Comparison of ENCODE assay signal across 1 cellular context in the genomic region with DNA sequence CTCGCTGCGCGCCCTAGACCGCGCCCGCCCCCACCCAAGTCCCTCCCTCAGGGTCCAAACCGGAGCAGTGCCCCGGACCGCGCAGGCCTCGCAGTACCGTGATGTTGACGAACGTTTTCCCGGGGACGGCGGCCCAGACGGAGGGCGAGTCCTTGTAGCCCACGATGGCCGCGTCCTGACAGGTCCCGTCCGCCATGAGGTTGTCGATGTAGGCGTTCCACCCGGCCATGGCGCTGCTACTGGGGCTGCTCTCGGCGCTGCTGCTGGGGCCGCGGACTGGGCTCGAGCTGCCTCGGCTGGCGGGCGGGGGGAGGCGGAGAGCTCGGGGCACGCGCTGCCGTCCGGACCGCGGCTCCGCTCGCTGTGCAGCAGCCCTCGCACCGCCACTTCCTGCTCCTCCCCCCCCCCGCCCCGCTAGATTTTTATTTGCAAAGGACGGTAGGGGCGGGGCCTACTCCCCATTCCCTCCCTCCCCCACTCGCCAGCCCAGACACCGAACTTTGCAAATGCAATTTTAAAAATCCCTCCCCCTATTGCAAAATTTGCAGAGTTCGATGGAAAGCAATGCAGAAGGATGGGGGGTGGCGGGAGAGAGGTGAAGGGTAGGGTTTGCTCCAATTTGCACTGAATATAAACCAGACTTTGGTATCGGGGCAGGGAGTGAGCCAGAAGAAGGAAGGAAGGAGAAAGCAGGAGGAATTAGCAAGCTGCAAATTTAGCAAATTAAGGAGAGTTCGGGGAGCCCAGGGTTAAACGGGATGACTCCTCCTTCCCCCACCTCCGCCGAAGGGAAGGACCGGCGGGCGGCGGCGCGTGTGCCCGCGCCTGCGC.
TF ChIP-seq lines count a peak whose summit lies in the region.

A gene (minus strand): TSS at position 365 of the 831 bp plus-strand sequence. CDS start 136 bp downstream, at position 229.

TF ChIP-seq in K562, 482 proteins besides CTCF, POLR2A, EP300 and RAD21 (continued from another document and continues in another):
- TF ChIP-seq, protein P1, sequence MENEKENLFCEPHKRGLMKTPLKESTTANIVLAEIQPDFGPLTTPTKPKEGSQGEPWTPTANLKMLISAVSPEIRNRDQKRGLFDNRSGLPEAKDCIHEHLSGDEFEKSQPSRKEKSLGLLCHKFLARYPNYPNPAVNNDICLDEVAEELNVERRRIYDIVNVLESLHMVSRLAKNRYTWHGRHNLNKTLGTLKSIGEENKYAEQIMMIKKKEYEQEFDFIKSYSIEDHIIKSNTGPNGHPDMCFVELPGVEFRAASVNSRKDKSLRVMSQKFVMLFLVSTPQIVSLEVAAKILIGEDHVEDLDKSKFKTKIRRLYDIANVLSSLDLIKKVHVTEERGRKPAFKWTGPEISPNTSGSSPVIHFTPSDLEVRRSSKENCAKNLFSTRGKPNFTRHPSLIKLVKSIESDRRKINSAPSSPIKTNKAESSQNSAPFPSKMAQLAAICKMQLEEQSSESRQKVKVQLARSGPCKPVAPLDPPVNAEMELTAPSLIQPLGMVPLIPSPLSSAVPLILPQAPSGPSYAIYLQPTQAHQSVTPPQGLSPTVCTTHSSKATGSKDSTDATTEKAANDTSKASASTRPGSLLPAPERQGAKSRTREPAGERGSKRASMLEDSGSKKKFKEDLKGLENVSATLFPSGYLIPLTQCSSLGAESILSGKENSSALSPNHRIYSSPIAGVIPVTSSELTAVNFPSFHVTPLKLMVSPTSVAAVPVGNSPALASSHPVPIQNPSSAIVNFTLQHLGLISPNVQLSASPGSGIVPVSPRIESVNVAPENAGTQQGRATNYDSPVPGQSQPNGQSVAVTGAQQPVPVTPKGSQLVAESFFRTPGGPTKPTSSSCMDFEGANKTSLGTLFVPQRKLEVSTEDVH (IDR thresholded peaks at IDR 0.05; ENCODE audit: low read depth, partially characterized antibody): no peak
- TF ChIP-seq GTF2F1 (IDR thresholded peaks at IDR 0.05; ENCODE audit: low read depth, low read length): no peak
- TF ChIP-seq ZKSCAN8 (CRISPR knock-in tag; IDR thresholded peaks at IDR 0.05): no peak
- TF ChIP-seq NCOA1 (IDR thresholded peaks at IDR 0.05; ENCODE audit: low read depth): peak; percentile 37; the same call in 1 of the 2 replicates
- 0 out of 2 replicates have a peak, but pooled peaks have one; percentile 33 for TF ChIP-seq ZNF347 (CRISPR knock-in tag; IDR thresholded peaks at IDR 0.05; ENCODE audit: low read depth)
- TF ChIP-seq FOXK1 (CRISPR knock-in tag; IDR thresholded peaks at IDR 0.05; ENCODE audit: borderline replicate concordance): no peak
- TF ChIP-seq, protein P2, sequence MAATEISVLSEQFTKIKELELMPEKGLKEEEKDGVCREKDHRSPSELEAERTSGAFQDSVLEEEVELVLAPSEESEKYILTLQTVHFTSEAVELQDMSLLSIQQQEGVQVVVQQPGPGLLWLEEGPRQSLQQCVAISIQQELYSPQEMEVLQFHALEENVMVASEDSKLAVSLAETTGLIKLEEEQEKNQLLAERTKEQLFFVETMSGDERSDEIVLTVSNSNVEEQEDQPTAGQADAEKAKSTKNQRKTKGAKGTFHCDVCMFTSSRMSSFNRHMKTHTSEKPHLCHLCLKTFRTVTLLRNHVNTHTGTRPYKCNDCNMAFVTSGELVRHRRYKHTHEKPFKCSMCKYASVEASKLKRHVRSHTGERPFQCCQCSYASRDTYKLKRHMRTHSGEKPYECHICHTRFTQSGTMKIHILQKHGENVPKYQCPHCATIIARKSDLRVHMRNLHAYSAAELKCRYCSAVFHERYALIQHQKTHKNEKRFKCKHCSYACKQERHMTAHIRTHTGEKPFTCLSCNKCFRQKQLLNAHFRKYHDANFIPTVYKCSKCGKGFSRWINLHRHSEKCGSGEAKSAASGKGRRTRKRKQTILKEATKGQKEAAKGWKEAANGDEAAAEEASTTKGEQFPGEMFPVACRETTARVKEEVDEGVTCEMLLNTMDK (IDR thresholded peaks at IDR 0.05; ENCODE audit: borderline replicate concordance, insufficient read depth, low read depth, low read length, poor library complexity, severe bottlenecking): no peak
- TF ChIP-seq CHD1 (IDR thresholded peaks at IDR 0.05; ENCODE audit: low read length): no peak
- TF ChIP-seq ZKSCAN1 (IDR thresholded peaks at IDR 0.05; ENCODE audit: low read depth, low read length): no peak
- TF ChIP-seq ETV1 (tag; conservative IDR thresholded peaks at IDR 0.05; ENCODE audit: low read depth): no peak
- TF ChIP-seq, protein P3, sequence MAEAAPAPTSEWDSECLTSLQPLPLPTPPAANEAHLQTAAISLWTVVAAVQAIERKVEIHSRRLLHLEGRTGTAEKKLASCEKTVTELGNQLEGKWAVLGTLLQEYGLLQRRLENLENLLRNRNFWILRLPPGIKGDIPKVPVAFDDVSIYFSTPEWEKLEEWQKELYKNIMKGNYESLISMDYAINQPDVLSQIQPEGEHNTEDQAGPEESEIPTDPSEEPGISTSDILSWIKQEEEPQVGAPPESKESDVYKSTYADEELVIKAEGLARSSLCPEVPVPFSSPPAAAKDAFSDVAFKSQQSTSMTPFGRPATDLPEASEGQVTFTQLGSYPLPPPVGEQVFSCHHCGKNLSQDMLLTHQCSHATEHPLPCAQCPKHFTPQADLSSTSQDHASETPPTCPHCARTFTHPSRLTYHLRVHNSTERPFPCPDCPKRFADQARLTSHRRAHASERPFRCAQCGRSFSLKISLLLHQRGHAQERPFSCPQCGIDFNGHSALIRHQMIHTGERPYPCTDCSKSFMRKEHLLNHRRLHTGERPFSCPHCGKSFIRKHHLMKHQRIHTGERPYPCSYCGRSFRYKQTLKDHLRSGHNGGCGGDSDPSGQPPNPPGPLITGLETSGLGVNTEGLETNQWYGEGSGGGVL (CRISPR knock-in tag; IDR thresholded peaks at IDR 0.05): no peak
- no peak for TF ChIP-seq ZNF24 (IDR thresholded peaks at IDR 0.05)
- TF ChIP-seq ZNF408 (CRISPR knock-in tag; IDR thresholded peaks at IDR 0.05; ENCODE audit: low read depth): no peak
- TF ChIP-seq ATF1 (CRISPR knock-in tag; IDR thresholded peaks at IDR 0.05): no peak
- TF ChIP-seq ATF1 (tag; IDR thresholded peaks at IDR 0.05): no peak
- TF ChIP-seq MECOM (CRISPR knock-in tag; IDR thresholded peaks at IDR 0.05): no peak
- TF ChIP-seq JUND (IDR thresholded peaks at IDR 0.05; ENCODE audit: borderline replicate concordance, low read depth, low read length): no peak
- no peak for TF ChIP-seq JUND (tag; IDR thresholded peaks at IDR 0.05; ENCODE audit: borderline replicate concordance, low read depth, low read length)
- TF ChIP-seq BRCA1 (IDR thresholded peaks at IDR 0.05): no peak
- no peak for TF ChIP-seq BRCA1 (CRISPR knock-in tag; IDR thresholded peaks at IDR 0.05)
- TF ChIP-seq, protein P4, sequence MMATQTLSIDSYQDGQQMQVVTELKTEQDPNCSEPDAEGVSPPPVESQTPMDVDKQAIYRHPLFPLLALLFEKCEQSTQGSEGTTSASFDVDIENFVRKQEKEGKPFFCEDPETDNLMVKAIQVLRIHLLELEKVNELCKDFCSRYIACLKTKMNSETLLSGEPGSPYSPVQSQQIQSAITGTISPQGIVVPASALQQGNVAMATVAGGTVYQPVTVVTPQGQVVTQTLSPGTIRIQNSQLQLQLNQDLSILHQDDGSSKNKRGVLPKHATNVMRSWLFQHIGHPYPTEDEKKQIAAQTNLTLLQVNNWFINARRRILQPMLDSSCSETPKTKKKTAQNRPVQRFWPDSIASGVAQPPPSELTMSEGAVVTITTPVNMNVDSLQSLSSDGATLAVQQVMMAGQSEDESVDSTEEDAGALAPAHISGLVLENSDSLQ (IDR thresholded peaks at IDR 0.05): no peak
- no peak for TF ChIP-seq BCL6 (CRISPR knock-in tag; IDR thresholded peaks at IDR 0.05)
- no peak for TF ChIP-seq STAT5A (IDR thresholded peaks at IDR 0.05; ENCODE audit: borderline replicate concordance, low read length)
- TF ChIP-seq OTX1 (CRISPR knock-in tag; IDR thresholded peaks at IDR 0.05): peak; percentile 62; the same call in 1 of the 2 replicates
- TF ChIP-seq, protein P5, sequence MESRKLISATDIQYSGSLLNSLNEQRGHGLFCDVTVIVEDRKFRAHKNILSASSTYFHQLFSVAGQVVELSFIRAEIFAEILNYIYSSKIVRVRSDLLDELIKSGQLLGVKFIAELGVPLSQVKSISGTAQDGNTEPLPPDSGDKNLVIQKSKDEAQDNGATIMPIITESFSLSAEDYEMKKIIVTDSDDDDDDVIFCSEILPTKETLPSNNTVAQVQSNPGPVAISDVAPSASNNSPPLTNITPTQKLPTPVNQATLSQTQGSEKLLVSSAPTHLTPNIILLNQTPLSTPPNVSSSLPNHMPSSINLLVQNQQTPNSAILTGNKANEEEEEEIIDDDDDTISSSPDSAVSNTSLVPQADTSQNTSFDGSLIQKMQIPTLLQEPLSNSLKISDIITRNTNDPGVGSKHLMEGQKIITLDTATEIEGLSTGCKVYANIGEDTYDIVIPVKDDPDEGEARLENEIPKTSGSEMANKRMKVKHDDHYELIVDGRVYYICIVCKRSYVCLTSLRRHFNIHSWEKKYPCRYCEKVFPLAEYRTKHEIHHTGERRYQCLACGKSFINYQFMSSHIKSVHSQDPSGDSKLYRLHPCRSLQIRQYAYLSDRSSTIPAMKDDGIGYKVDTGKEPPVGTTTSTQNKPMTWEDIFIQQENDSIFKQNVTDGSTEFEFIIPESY (CRISPR knock-in tag; IDR thresholded peaks at IDR 0.05): no peak
- no peak for TF ChIP-seq ZNF253 (CRISPR knock-in tag; conservative IDR thresholded peaks at IDR 0.05)
- TF ChIP-seq, protein P6, sequence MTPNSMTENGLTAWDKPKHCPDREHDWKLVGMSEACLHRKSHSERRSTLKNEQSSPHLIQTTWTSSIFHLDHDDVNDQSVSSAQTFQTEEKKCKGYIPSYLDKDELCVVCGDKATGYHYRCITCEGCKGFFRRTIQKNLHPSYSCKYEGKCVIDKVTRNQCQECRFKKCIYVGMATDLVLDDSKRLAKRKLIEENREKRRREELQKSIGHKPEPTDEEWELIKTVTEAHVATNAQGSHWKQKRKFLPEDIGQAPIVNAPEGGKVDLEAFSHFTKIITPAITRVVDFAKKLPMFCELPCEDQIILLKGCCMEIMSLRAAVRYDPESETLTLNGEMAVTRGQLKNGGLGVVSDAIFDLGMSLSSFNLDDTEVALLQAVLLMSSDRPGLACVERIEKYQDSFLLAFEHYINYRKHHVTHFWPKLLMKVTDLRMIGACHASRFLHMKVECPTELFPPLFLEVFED (CRISPR knock-in tag; conservative IDR thresholded peaks at IDR 0.05): 0 out of 2 replicates have a peak, but pooled peaks have one; percentile 56
- TF ChIP-seq, protein P7, sequence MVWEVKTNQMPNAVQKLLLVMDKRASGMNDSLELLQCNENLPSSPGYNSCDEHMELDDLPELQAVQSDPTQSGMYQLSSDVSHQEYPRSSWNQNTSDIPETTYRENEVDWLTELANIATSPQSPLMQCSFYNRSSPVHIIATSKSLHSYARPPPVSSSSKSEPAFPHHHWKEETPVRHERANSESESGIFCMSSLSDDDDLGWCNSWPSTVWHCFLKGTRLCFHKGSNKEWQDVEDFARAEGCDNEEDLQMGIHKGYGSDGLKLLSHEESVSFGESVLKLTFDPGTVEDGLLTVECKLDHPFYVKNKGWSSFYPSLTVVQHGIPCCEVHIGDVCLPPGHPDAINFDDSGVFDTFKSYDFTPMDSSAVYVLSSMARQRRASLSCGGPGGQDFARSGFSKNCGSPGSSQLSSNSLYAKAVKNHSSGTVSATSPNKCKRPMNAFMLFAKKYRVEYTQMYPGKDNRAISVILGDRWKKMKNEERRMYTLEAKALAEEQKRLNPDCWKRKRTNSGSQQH (CRISPR knock-in tag; IDR thresholded peaks at IDR 0.05): no peak
- TF ChIP-seq ZNF785 (CRISPR knock-in tag; IDR thresholded peaks at IDR 0.05): no peak
- no peak for TF ChIP-seq U2AF2 (optimal IDR thresholded peaks at IDR 0.05; ENCODE audit: low read depth, low read length)
- no peak for TF ChIP-seq NEUROD1 (IDR thresholded peaks at IDR 0.05; ENCODE audit: borderline replicate concordance, low read depth, low read length, partially characterized antibody)
- TF ChIP-seq, protein P8, sequence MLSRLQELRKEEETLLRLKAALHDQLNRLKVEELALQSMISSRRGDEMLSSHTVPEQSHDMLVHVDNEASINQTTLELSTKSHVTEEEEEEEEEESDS (CRISPR knock-in tag; IDR thresholded peaks at IDR 0.05): no peak
- no peak for TF ChIP-seq FOXK2 (conservative IDR thresholded peaks at IDR 0.05 in 1 of 2, IDR thresholded peaks at IDR 0.05 in 1 of 2; ENCODE audit: low read depth in 2 of 2)
- no peak for TF ChIP-seq MYC (IDR thresholded peaks at IDR 0.05; ENCODE audit: low read depth, low read length)
- TF ChIP-seq MYC (CRISPR knock-in tag; IDR thresholded peaks at IDR 0.05; ENCODE audit: borderline replicate concordance, low read depth): no peak
- peak in 1 of 2 experiments; percentile 55; a peak in 2 of 4 replicates for TF ChIP-seq NONO (IDR thresholded peaks at IDR 0.05; ENCODE audit: low read depth in 2 of 2, low read length in 1 of 2)
- TF ChIP-seq THRAP3 (IDR thresholded peaks at IDR 0.05; ENCODE audit: borderline replicate concordance): no peak
- TF ChIP-seq, protein P9, sequence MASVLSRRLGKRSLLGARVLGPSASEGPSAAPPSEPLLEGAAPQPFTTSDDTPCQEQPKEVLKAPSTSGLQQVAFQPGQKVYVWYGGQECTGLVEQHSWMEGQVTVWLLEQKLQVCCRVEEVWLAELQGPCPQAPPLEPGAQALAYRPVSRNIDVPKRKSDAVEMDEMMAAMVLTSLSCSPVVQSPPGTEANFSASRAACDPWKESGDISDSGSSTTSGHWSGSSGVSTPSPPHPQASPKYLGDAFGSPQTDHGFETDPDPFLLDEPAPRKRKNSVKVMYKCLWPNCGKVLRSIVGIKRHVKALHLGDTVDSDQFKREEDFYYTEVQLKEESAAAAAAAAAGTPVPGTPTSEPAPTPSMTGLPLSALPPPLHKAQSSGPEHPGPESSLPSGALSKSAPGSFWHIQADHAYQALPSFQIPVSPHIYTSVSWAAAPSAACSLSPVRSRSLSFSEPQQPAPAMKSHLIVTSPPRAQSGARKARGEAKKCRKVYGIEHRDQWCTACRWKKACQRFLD (CRISPR knock-in tag; IDR thresholded peaks at IDR 0.05): no peak
- TF ChIP-seq, protein P10, sequence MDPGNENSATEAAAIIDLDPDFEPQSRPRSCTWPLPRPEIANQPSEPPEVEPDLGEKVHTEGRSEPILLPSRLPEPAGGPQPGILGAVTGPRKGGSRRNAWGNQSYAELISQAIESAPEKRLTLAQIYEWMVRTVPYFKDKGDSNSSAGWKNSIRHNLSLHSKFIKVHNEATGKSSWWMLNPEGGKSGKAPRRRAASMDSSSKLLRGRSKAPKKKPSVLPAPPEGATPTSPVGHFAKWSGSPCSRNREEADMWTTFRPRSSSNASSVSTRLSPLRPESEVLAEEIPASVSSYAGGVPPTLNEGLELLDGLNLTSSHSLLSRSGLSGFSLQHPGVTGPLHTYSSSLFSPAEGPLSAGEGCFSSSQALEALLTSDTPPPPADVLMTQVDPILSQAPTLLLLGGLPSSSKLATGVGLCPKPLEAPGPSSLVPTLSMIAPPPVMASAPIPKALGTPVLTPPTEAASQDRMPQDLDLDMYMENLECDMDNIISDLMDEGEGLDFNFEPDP (CRISPR knock-in tag; IDR thresholded peaks at IDR 0.05): no peak
- no peak for TF ChIP-seq HNRNPL (IDR thresholded peaks at IDR 0.05; ENCODE audit: low read depth, low read length)
- no peak for TF ChIP-seq EZH2 (IDR thresholded peaks at IDR 0.05; ENCODE audit: borderline replicate concordance, low read depth, low read length)
